8 cellular contexts compared by ENCODE assay signal in genomic region chr3:10292505-10293419, GRCh38. TPM values are rescaled to one million over a fixed set of nuclear protein-coding genes. Genes with fewer than 3 reads are reported as not detected.
A peak's percentile ranks its signal among the peaks of the same experiment; 100 is the strongest.
DNase-seq lines count a peak whose midpoint lies in the region; ATAC-seq and TF ChIP-seq lines count a peak whose summit lies in the region.
"Had no signal": no experiment of that assay in that cellular context is flagged by ENCODE, and none has a peak within 500 bp of the region (broad histone marks: within the 10 kb centered on the region; RNA-seq: fewer than 3 reads in every experiment).

Gene GHRL, minus strand, starts transcription at chr3:10292947. Its CDS starts 2,767 bp downstream, at chr3:10290180.

- peak in 5 of 34 experiments; percentile 3 to 38 (median 11) for DNase-seq in T-cell
- DNase-seq in natural killer cell treated with Interleukin-12 subunit alpha and Interleukin-12 subunit beta and Interleukin-15 and Interleukin-18, amount 100 ng/mL, for 72 hours (ENCODE audit: low spot score): peak; percentile 51
- DNase-seq in glutamatergic neuron: no peak
- no peak for DNase-seq in DMS 273 (lab: John Stamatoyannopoulos, UW; ENCODE audit: unreplicated experiment)

- H3K4me3 Mint-ChIP-seq in T-cell (peak within 1 kb of the TSS in 1 of 3 donors; percentile 0), glutamatergic neuron (ENCODE audit: unreplicated experiment) (no peak within 1 kb of the TSS)
- peak within 1 kb of the TSS; percentile 73 for H3K4me3 Mint-ChIP-seq in natural killer cell treated with Interleukin-12 subunit alpha and Interleukin-12 subunit beta and Interleukin-15 and Interleukin-18, amount 100 ng/mL, for 72 hours

- TF ChIP-seq CTCF in glutamatergic neuron (IDR thresholded peaks at IDR 0.05; ENCODE audit: partially characterized antibody, unreplicated experiment): no peak

- H3K27me3 Mint-ChIP-seq in T-cell: no peaks in the 10 kb centered on the region
- no peaks in the 10 kb centered on the region for H3K27me3 Mint-ChIP-seq in natural killer cell treated with Interleukin-12 subunit alpha and Interleukin-12 subunit beta and Interleukin-15 and Interleukin-18, amount 100 ng/mL, for 72 hours
- H3K27me3 Mint-ChIP-seq in glutamatergic neuron (ENCODE audit: unreplicated experiment): peaks cover 2% of the 10 kb centered on the region

- H3K27ac Mint-ChIP-seq in T-cell (peak within 1 kb of the TSS; percentile 50 to 69), glutamatergic neuron (ENCODE audit: unreplicated experiment) (no peak within 1 kb of the TSS)
- H3K27ac Mint-ChIP-seq in natural killer cell treated with Interleukin-12 subunit alpha and Interleukin-12 subunit beta and Interleukin-15 and Interleukin-18, amount 100 ng/mL, for 72 hours: peak within 1 kb of the TSS; percentile 86 to 88

- peaks cover 30% of the 10 kb centered on the region for H3K36me3 Mint-ChIP-seq in T-cell
- peaks cover 10% of the 10 kb centered on the region for H3K36me3 Mint-ChIP-seq in natural killer cell treated with Interleukin-12 subunit alpha and Interleukin-12 subunit beta and Interleukin-15 and Interleukin-18, amount 100 ng/mL, for 72 hours
- peaks cover 4% of the 10 kb centered on the region for H3K36me3 Mint-ChIP-seq in glutamatergic neuron (ENCODE audit: unreplicated experiment)

- POLR2A ChIA-PET in T-cell (lab: Charles Lee): no interaction called here

- ATAC-seq in GM18907 (IDR thresholded peaks at IDR 0.05; ENCODE audit: unreplicated experiment): peak; percentile 80
- ATAC-seq in HG02763 (IDR thresholded peaks at IDR 0.05; ENCODE audit: unreplicated experiment): peak; percentile 65
- peak in 3 of 4 experiments; percentile 20 to 52 (median 24) for ATAC-seq in T-cell (replicated peaks in 1 of 4)
- peak; percentile 49 to 70 for ATAC-seq in natural killer cell treated with Interleukin-12 subunit alpha and Interleukin-12 subunit beta and Interleukin-15 and Interleukin-18, amount 100 ng/mL, for 72 hours
- ATAC-seq in HG03280 (IDR thresholded peaks at IDR 0.05; ENCODE audit: unreplicated experiment): no peak

- H3K4me1 Mint-ChIP-seq in T-cell (peaks cover 8 to 18% (median 15%) of the 10 kb centered on the region in 3 donors), glutamatergic neuron (ENCODE audit: low read depth, unreplicated experiment) (peaks cover 6% of the 10 kb centered on the region)
- peaks cover 18 to 25% of the 10 kb centered on the region in 2 donors for H3K4me1 Mint-ChIP-seq in natural killer cell treated with Interleukin-12 subunit alpha and Interleukin-12 subunit beta and Interleukin-15 and Interleukin-18, amount 100 ng/mL, for 72 hours (ENCODE audit: low read depth in 2 of 2)

- no peaks in the 10 kb centered on the region for H3K9me3 Mint-ChIP-seq in T-cell
- H3K9me3 Mint-ChIP-seq in natural killer cell treated with Interleukin-12 subunit alpha and Interleukin-12 subunit beta and Interleukin-15 and Interleukin-18, amount 100 ng/mL, for 72 hours: no peaks in the 10 kb centered on the region
- peaks cover 4% of the 10 kb centered on the region for H3K9me3 Mint-ChIP-seq in glutamatergic neuron (ENCODE audit: unreplicated experiment)

- CTCF ChIA-PET in T-cell (lab: Charles Lee): interaction anchor here (0.5 kb wide), 2 partner anchors 133 to 169 kb away, joined by 3 to 7 read pairs; no protein-coding TSS in a partner anchor

RNA-seq across cellular contexts. Expression of gene GHRL, which starts in this region (rescaled TPM):
- total RNA-seq in T-cell: 1 to 10 TPM in 1 of 5 donors, under 1 TPM in 3, not detected in 1; 0.29 to 1.7 (median 0.61) TPM
- under 1 TPM; 0.69 to 0.78 TPM for total RNA-seq in natural killer cell treated with Interleukin-12 subunit alpha and Interleukin-12 subunit beta and Interleukin-15 and Interleukin-18, amount 100 ng/mL, for 72 hours
- 0.64 TPM for total RNA-seq in glutamatergic neuron (ENCODE audit: unreplicated experiment)
- total RNA-seq: fibroblast of villous mesenchyme had no signal

Comparison
In these comparisons a context has a peak if more than half of its experiments do, and no peak if none do; other contexts are left out.
1. Peak in DNase-seq and ATAC-seq in natural killer cell treated with Interleukin-12 subunit alpha and Interleukin-12 subunit beta and Interleukin-15 and Interleukin-18, amount 100 ng/mL, for 72 hours; RNA of the gene not detected or under 1 TPM.